In the genomic region with DNA sequence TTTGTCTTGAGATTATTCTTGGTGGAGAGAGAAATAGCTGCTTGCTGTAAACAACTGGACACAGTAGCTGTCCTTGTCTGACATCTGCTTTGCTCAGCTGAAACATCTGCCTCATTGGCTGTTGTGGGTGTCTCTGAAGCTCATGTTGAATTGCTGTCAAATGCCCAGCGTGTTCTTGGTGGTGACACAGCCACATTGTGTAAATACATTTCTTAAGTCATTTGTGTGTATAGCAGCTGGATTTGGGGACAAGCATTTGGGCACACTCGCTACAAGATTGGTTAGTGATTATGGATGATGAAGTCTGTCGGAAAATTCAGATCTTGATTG, we compare ENCODE assay signal across 12 cellular contexts. TPM values are rescaled to one million over a fixed set of nuclear protein-coding genes. Genes with fewer than 3 reads are reported as not detected.
DNase-seq lines count a peak whose midpoint lies in the region; ATAC-seq, FAIRE-seq and TF ChIP-seq lines count a peak whose summit lies in the region.
"Had no signal": no experiment of that assay in that cellular context is flagged by ENCODE, and none has a peak within 500 bp of the region (broad histone marks: within the 10 kb centered on the region; RNA-seq: fewer than 3 reads in every experiment).

No MANE protein-coding gene starts in this region.

- no peak for FAIRE-seq in RCC 7860 (lab: Jason Lieb, UNC)

- H3K27ac Mint-ChIP-seq in neural progenitor cell: no peak overlapping the region
- H3K27ac Mint-ChIP-seq: activated naive CD4-positive, alpha-beta T cell treated with anti-CD3 and anti-CD28 coated beads, Interleukin-2, amount 10 ng/mL, durations not matched to agents 7 days and 5 days had no signal

- TF ChIP-seq CTCF in 22Rv1 (IDR thresholded peaks at IDR 0.05) (no peak), fibroblast of mammary gland (conservative IDR thresholded peaks at IDR 0.05; ENCODE audit: control insufficient read depth, insufficient read depth, low read depth, low read length) (no peak), neural progenitor cell (IDR thresholded peaks at IDR 0.05) (no peak)

- H3K9me3 Mint-ChIP-seq in neural progenitor cell: peaks cover 2% of the 10 kb centered on the region
- H3K9me3 Mint-ChIP-seq: activated naive CD4-positive, alpha-beta T cell treated with anti-CD3 and anti-CD28 coated beads, Interleukin-2, amount 10 ng/mL, durations not matched to agents 7 days and 5 days had no signal

- H3K36me3 ChIP-seq in neural progenitor cell: no peaks in the 10 kb centered on the region

- H3K79me2 ChIP-seq in neural progenitor cell (ENCODE audit: low read depth): peaks cover 93% of the 10 kb centered on the region

- no peak overlapping the region for H3K9ac ChIP-seq in neural progenitor cell

- DNase-seq in LHCN-M2 (ENCODE audit: low read depth): peak; percentile 15
- DNase-seq in fibroblast of mammary gland (ENCODE audit: low read depth): peak; percentile 39
- no peak for DNase-seq in neural progenitor cell (ENCODE audit: low spot score)
- no peak for DNase-seq in NCI-H2081 (lab: John Stamatoyannopoulos, UW)
- no peak for DNase-seq in NCI-H187 treated with DMSO at 0.1 percent for 48 hours (lab: John Stamatoyannopoulos, UW)
- DNase-seq in RCC 7860 (ENCODE audit: low spot score): no peak
- DNase-seq: activated naive CD4-positive, alpha-beta T cell treated with anti-CD3 and anti-CD28 coated beads, Interleukin-2, amount 10 ng/mL, durations not matched to agents 7 days and 5 days; effector CD4-positive, alpha-beta T cell; NCI-H526 had no signal

- no peak overlapping the region for H2AFZ ChIP-seq in neural progenitor cell (replicated peaks)

- H3K4me3 ChIP-seq in fibroblast of mammary gland (ENCODE audit: control insufficient read depth, low read depth, low read length): no peak overlapping the region
- H3K4me3 ChIP-seq in neural progenitor cell: no peak overlapping the region

- ATAC-seq in GM19455 (IDR thresholded peaks at IDR 0.05; ENCODE audit: unreplicated experiment): no peak
- ATAC-seq: HCT116 had no signal

- peaks cover 16% of the 10 kb centered on the region for H3K4me1 Mint-ChIP-seq in neural progenitor cell

- H4K20me1 ChIP-seq in neural progenitor cell (ENCODE audit: low read depth): peaks cover 28% of the 10 kb centered on the region

- no peaks in the 10 kb centered on the region for H3K9me3 ChIP-seq in neural progenitor cell (ENCODE audit: low read depth)

- no peak overlapping the region for H3K4me2 ChIP-seq in neural progenitor cell

- H3F3A ChIP-seq in neural progenitor cell (ENCODE audit: low read depth): peaks cover 13% of the 10 kb centered on the region

- no peaks in the 10 kb centered on the region for H3K27me3 ChIP-seq in neural progenitor cell

- no peaks in the 10 kb centered on the region for H3K4me1 ChIP-seq in neural progenitor cell

- H3K27ac ChIP-seq in 22Rv1 (peak overlapping the region; percentile 26; the same call in 1 of the 2 replicates), neural progenitor cell (no peak overlapping the region)

- H3K27me3 Mint-ChIP-seq in neural progenitor cell (ENCODE audit: insufficient read depth, low read depth): peaks cover 3% of the 10 kb centered on the region
- H3K27me3 Mint-ChIP-seq: activated naive CD4-positive, alpha-beta T cell treated with anti-CD3 and anti-CD28 coated beads, Interleukin-2, amount 10 ng/mL, durations not matched to agents 7 days and 5 days had no signal

- H3K4me3 Mint-ChIP-seq in neural progenitor cell: peak overlapping the region; percentile 2
- H3K4me3 Mint-ChIP-seq: activated naive CD4-positive, alpha-beta T cell treated with anti-CD3 and anti-CD28 coated beads, Interleukin-2, amount 10 ng/mL, durations not matched to agents 7 days and 5 days had no signal

- peaks cover 18% of the 10 kb centered on the region for H3K36me3 Mint-ChIP-seq in neural progenitor cell
- H3K36me3 Mint-ChIP-seq: activated naive CD4-positive, alpha-beta T cell treated with anti-CD3 and anti-CD28 coated beads, Interleukin-2, amount 10 ng/mL, durations not matched to agents 7 days and 5 days had no signal

RNA-seq across cellular contexts. Expression of a gene that starts 5.3 kb away (rescaled TPM):
- total RNA-seq in LHCN-M2 (2014; rRNA removed) (107 and 132 TPM in 2 replicates), neural progenitor cell (ENCODE audit: low replicate concordance) (115 and 159 TPM in 2 replicates)
- polyA plus RNA-seq in LHCN-M2 (2012): 55.4 TPM

RNA-seq across cellular contexts. Expression of a gene that starts 10.7 kb away (rescaled TPM):
- total RNA-seq in LHCN-M2 (2014; rRNA removed): 51.2 and 56.2 TPM in 2 replicates
- 22.5 TPM for polyA plus RNA-seq in LHCN-M2 (2012)
- 198 and 231 TPM in 2 replicates for total RNA-seq in neural progenitor cell (ENCODE audit: low replicate concordance)

RNA-seq across cellular contexts. Expression of a gene that starts 35.8 kb away (rescaled TPM):
- 0.96 and 1.1 TPM in 2 replicates for total RNA-seq in LHCN-M2 (2014; rRNA removed)
- 0.52 TPM for polyA plus RNA-seq in LHCN-M2 (2012)
- total RNA-seq in neural progenitor cell (ENCODE audit: low replicate concordance): 0.52 and 0.96 TPM in 2 replicates

RNA-seq across cellular contexts. Expression of a gene that starts 40.5 kb away (rescaled TPM):
- total RNA-seq in LHCN-M2 (2014; rRNA removed): not detected in 2 replicates
- not detected for polyA plus RNA-seq in LHCN-M2 (2012)
- 0.84 TPM in 1 of 2 replicates, not detected in the other for total RNA-seq in neural progenitor cell (ENCODE audit: low replicate concordance)

RNA-seq across cellular contexts. Expression of a gene that starts 43.1 kb away (rescaled TPM):
- total RNA-seq in LHCN-M2 (2014; rRNA removed) (0.29 and 1.2 TPM in 2 replicates), neural progenitor cell (ENCODE audit: low replicate concordance) (0.53 TPM in 1 of 2 replicates, not detected in the other)
- 0.12 TPM for polyA plus RNA-seq in LHCN-M2 (2012)

Comparison
In these comparisons a context has a peak if more than half of its experiments do, and no peak if none do; other contexts are left out.
1. DNase-seq: peak in LHCN-M2 (single experiment) and fibroblast of mammary gland (single experiment); none in neural progenitor cell (single experiment), NCI-H2081 (0 of 2), NCI-H187 treated with DMSO at 0.1 percent for 48 hours (single experiment) and RCC 7860 (single experiment).